ENCODE assay signal across 15 cellular contexts in the genomic region with DNA sequence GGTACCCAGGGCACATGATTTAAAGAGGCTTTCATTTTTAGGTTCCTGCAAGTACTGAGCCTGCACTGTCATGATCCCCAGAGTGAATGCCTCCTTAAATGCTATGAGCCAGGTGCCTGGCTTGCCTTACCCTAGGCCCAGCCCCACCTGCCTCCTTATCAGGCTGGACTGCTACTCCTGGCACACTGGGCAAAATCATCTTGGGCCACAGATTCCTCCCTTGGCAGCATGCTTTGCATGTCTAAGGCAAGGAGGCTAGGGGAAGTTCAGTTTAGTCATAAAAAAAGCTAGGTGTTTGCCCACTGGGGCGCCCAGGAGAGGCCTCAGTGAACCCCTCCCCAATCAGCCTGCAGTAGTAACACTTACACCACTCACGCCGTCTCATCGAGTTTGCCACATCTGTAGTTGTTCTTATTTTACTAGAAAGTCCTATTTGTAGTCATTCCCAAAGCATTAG. TPM values are rescaled to one million over a fixed set of nuclear protein-coding genes. Genes with fewer than 3 reads are reported as not detected.
DNase-seq lines count a peak whose midpoint lies in the region; FAIRE-seq and TF ChIP-seq lines count a peak whose summit lies in the region.
"Had no signal": no experiment of that assay in that cellular context is flagged by ENCODE, and none has a peak within 500 bp of the region (broad histone marks: within the 10 kb centered on the region; RNA-seq: fewer than 3 reads in every experiment).

No MANE protein-coding gene starts in this region.

- H3K27ac Mint-ChIP-seq in glutamatergic neuron (ENCODE audit: unreplicated experiment) = no peak overlapping the region
- H3K27ac Mint-ChIP-seq in HFFc6 = no peak overlapping the region

- no peaks in the 10 kb centered on the region for H3K36me3 ChIP-seq in MG63
- H3K36me3 ChIP-seq: brain microvascular endothelial cell had no signal

- FAIRE-seq in D721Med (lab: Jason Lieb, UNC) = no peak
- FAIRE-seq: TTC549 had no signal

- H3K9me3 Mint-ChIP-seq in glutamatergic neuron (ENCODE audit: unreplicated experiment) (no peaks in the 10 kb centered on the region), HFFc6 (no peaks in the 10 kb centered on the region; the same call in 1 of the 2 replicates)

- H3K36me3 Mint-ChIP-seq in glutamatergic neuron (ENCODE audit: unreplicated experiment) = no peaks in the 10 kb centered on the region
- H3K36me3 Mint-ChIP-seq in HFFc6 (ENCODE audit: low read depth) = no peaks in the 10 kb centered on the region

- H3K27me3 ChIP-seq in MG63 = no peaks in the 10 kb centered on the region
- H3K27me3 ChIP-seq: brain microvascular endothelial cell had no signal

- TF ChIP-seq CTCF in glutamatergic neuron (IDR thresholded peaks at IDR 0.05; ENCODE audit: partially characterized antibody, unreplicated experiment) (no peak), HFFc6 (IDR thresholded peaks at IDR 0.05) (no peak), D721Med (IDR thresholded peaks at IDR 0.05; ENCODE audit: insufficient read depth, missing control alignments) (no peak)

- no peaks in the 10 kb centered on the region for H3K9me3 ChIP-seq in MG63

- H3K4me3 Mint-ChIP-seq in glutamatergic neuron (ENCODE audit: unreplicated experiment) (no peak overlapping the region), HFFc6 (no peak overlapping the region)

- peak; percentile 48 for DNase-seq in stimulated activated CD4-positive, alpha-beta T cell treated with anti-CD3 and anti-CD28 coated beads, Interleukin-4, amount 100 ng/mL, for 24 hours
- no peak for DNase-seq in stimulated activated CD4-positive, alpha-beta T cell treated with anti-CD3 and anti-CD28 coated beads, Interleukin-4, amount 100 ng/mL, for 4 hours
- DNase-seq in MG63 (peak; percentile 29), islet precursor cell (peak; percentile 21), glutamatergic neuron (no peak), HFFc6 (no peak), iPS-NIHi11 (ENCODE audit: low spot score) (no peak), D721Med (ENCODE audit: insufficient read length, low spot score) (no peak)
- DNase-seq: brain microvascular endothelial cell; C1 segment of cervical spinal cord; effector CD4-positive, alpha-beta T cell; foreskin melanocyte; NCI-H187; NCI-H774 had no signal

- H3K4me3 ChIP-seq in MG63 = no peak overlapping the region

- H3K27me3 Mint-ChIP-seq in glutamatergic neuron (ENCODE audit: unreplicated experiment) (no peaks in the 10 kb centered on the region), HFFc6 (ENCODE audit: insufficient read depth) (peaks cover 4% of the 10 kb centered on the region)

- H3K4me1 Mint-ChIP-seq in glutamatergic neuron (ENCODE audit: low read depth, unreplicated experiment) (peaks cover 2% of the 10 kb centered on the region), HFFc6 (ENCODE audit: low read depth) (peaks cover 64% of the 10 kb centered on the region)

RNA-seq across cellular contexts. Expression of a gene that starts 45.1 kb away (rescaled TPM):
- total RNA-seq in MG63 (2014; rRNA removed; shearing (Covaris generic); ENCODE audit: low replicate concordance) = 21.5 and 60.0 TPM in 2 replicates
- total RNA-seq in glutamatergic neuron (ENCODE audit: unreplicated experiment) = 112 TPM
- 10 to 100 TPM; 24.4 to 99.2 (median 92.8) TPM for total RNA-seq in HFFc6 (2021; fragmentation: NEBNext Ultra II Directional; extraction: Animal tissue kit (Norgen Biotek cat#: 25700))

Comparison
In these comparisons a context has a peak if more than half of its experiments do, and no peak if none do; other contexts are left out.
1. DNase-seq: peak in stimulated activated CD4-positive, alpha-beta T cell treated with anti-CD3 and anti-CD28 coated beads, Interleukin-4, amount 100 ng/mL, for 24 hours (single experiment), MG63 (single experiment) and islet precursor cell (single experiment); none in stimulated activated CD4-positive, alpha-beta T cell treated with anti-CD3 and anti-CD28 coated beads, Interleukin-4, amount 100 ng/mL, for 4 hours (0 of 2), glutamatergic neuron (single experiment), HFFc6 (single experiment), iPS-NIHi11 (single experiment) and D721Med (single experiment).